2 cellular contexts compared by ENCODE assay signal in genomic region chr16:11927288-11927829, GRCh38.
TF ChIP-seq lines count a peak whose summit lies in the region.

No MANE protein-coding gene starts in this region.

TF ChIP-seq in HEK293, 187 proteins besides CTCF, POLR2A, EP300 and RAD21:
- peak; percentile 89 for TF ChIP-seq KLF1 (tag by site-specific recombination; IDR thresholded peaks at IDR 0.05)
TF ChIP-seq in HEK293: peak in this region for 1; not testable (repeated sequence) for 186.

TF ChIP-seq in K562, 482 proteins besides CTCF, POLR2A, EP300 and RAD21:
- TF ChIP-seq DPF2 (IDR thresholded peaks at IDR 0.05) (0 out of 2 replicates have a peak, but pooled peaks have one; percentile 40), SMAD4 (CRISPR knock-in tag; conservative IDR thresholded peaks at IDR 0.05) (0 out of 2 replicates have a peak, but pooled peaks have one; percentile 17), CBFA2T3 (IDR thresholded peaks at IDR 0.05) (peak; percentile 42; the same call in 1 of the 2 replicates), NRF1 (conservative IDR thresholded peaks at IDR 0.05 in 1 of 2, IDR thresholded peaks at IDR 0.05 in 1 of 2) (0 out of 4 replicates have a peak, but pooled peaks of 1 of the 2 experiments have one; percentile 22), KLF1 (tag; IDR thresholded peaks at IDR 0.05) (peak; percentile 87), CTBP1 (IDR thresholded peaks at IDR 0.05; ENCODE audit: borderline replicate concordance) (peak; percentile 58; the same call in 1 of the 2 replicates), MTA3 (IDR thresholded peaks at IDR 0.05; ENCODE audit: borderline replicate concordance) (peak; percentile 36; the same call in 1 of the 2 replicates), SMARCA4 (IDR thresholded peaks at IDR 0.05) (peak; percentile 25; the same call in 1 of the 2 replicates)
